Comparison of ENCODE assay signal across 27 cellular contexts in genomic region chr13:44299142-44299541, GRCh38.
"Had no signal": no experiment of that assay in that cellular context is flagged by ENCODE, and none has a peak within 500 bp of the region (broad histone marks: within the 10 kb centered on the region; RNA-seq: fewer than 3 reads in every experiment).

No MANE protein-coding gene starts in this region.

- H3K36me3 Mint-ChIP-seq: activated CD4-positive, alpha-beta memory T cell treated with anti-CD3 and anti-CD28 coated beads for 36 hours had no signal

- H3K27ac Mint-ChIP-seq: activated CD4-positive, alpha-beta memory T cell treated with anti-CD3 and anti-CD28 coated beads for 36 hours; activated naive CD4-positive, alpha-beta T cell treated with anti-CD3 and anti-CD28 coated beads for 36 hours; activated T-helper 1 cell treated with anti-CD3 and anti-CD28 coated beads, Interleukin-12 subunit alpha, Interleukin-12 subunit beta, Interleukin-2, Interleukin-4 antibody, amounts not matched to agents 30 ng/mL and 10 ng/mL and 1 ng/mL, durations not matched to agents 14 hours and 24 hours and 36 hours; nephron; progenitor cell of endocrine pancreas; stimulated activated naive CD8-positive, alpha-beta T cell treated with anti-CD3 and anti-CD28 coated beads, Interleukin-15, Interleukin-2, amounts not matched to agents 100 ng/mL and 50 ng/mL, for 24 hours had no signal

- ATAC-seq: activated CD4-positive, CD25-positive, alpha-beta regulatory T cell treated with anti-CD3 and anti-CD28 coated beads, Interleukin-2, amount 50 U/mL, for 24 hours; gastroesophageal sphincter; left cardiac atrium; left ventricle myocardium superior had no signal

- H3K36me3 ChIP-seq: gastroesophageal sphincter, neutrophil, right lobe of liver, thoracic aorta, WERI-Rb-1 had no signal

- H3K4me3 ChIP-seq: gastroesophageal sphincter, hepatocyte, right lobe of liver, thoracic aorta had no signal

- H3K27ac ChIP-seq: gastroesophageal sphincter, hepatocyte, neutrophil, thoracic aorta, WERI-Rb-1 had no signal

- H3K4me2 ChIP-seq: hepatocyte had no signal

- H3K27me3 ChIP-seq: gastroesophageal sphincter, hepatocyte, neutrophil, right lobe of liver had no signal

- FAIRE-seq: colon, TTC549, urothelium cell line had no signal

- H3K9me3 ChIP-seq: gastroesophageal sphincter, neutrophil, right lobe of liver, thoracic aorta had no signal

- H3K9me3 Mint-ChIP-seq: activated CD4-positive, alpha-beta memory T cell treated with anti-CD3 and anti-CD28 coated beads for 36 hours; activated naive CD4-positive, alpha-beta T cell treated with anti-CD3 and anti-CD28 coated beads for 36 hours; nephron; stimulated activated naive CD8-positive, alpha-beta T cell treated with anti-CD3 and anti-CD28 coated beads, Interleukin-15, Interleukin-2, amounts not matched to agents 100 ng/mL and 50 ng/mL, for 24 hours had no signal

- DNase-seq: activated CD4-positive, alpha-beta memory T cell treated with anti-CD3 and anti-CD28 coated beads for 36 hours; activated CD4-positive, alpha-beta T cell treated with anti-CD3 and anti-CD28 coated beads for 48 hours; activated CD8-positive, alpha-beta memory T cell treated with anti-CD3 and anti-CD28 coated beads, Interleukin-2, amount 50 U/mL, for 4 hours; activated effector memory CD4-positive, alpha-beta T cell treated with anti-CD3 and anti-CD28 coated beads, Interleukin-2, amount 50 U/mL, for 16 hours; activated naive CD4-positive, alpha-beta T cell treated with anti-CD3 and anti-CD28 coated beads for 36 hours; activated T-cell treated with anti-CD3 and anti-CD28 coated beads, Interleukin-2, amount 50 U/mL, for 1 hour; amygdala; effector memory CD4-positive, alpha-beta T cell; islet precursor cell; left cardiac atrium; left ventricle myocardium superior; right lobe of liver; stimulated activated CD4-positive, alpha-beta T cell treated with anti-CD3 and anti-CD28 coated beads, Interleukin-2, amount 100 ng/mL, for 48 hours; T-helper 9 cell; WERI-Rb-1 had no signal

- H3K4me3 Mint-ChIP-seq: activated CD4-positive, alpha-beta memory T cell treated with anti-CD3 and anti-CD28 coated beads for 36 hours; activated naive CD4-positive, alpha-beta T cell treated with anti-CD3 and anti-CD28 coated beads for 36 hours; activated T-helper 1 cell treated with anti-CD3 and anti-CD28 coated beads, Interleukin-12 subunit alpha, Interleukin-12 subunit beta, Interleukin-2, Interleukin-4 antibody, amounts not matched to agents 30 ng/mL and 10 ng/mL and 1 ng/mL, durations not matched to agents 14 hours and 24 hours and 36 hours; nephron; stimulated activated naive CD8-positive, alpha-beta T cell treated with anti-CD3 and anti-CD28 coated beads, Interleukin-15, Interleukin-2, amounts not matched to agents 100 ng/mL and 50 ng/mL, for 24 hours had no signal
